8 cellular contexts compared by ENCODE assay signal in genomic region chr14:50736932-50737419, GRCh38.
A peak's percentile ranks its signal among the peaks of the same experiment; 100 is the strongest.
DNase-seq lines count a peak whose midpoint lies in the region; ATAC-seq and TF ChIP-seq lines count a peak whose summit lies in the region.

No MANE protein-coding gene starts in this region.

- DNase-seq in A673 (ENCODE audit: low spot score) (peak; percentile 4), hepatocyte (ENCODE audit: low spot score) (no peak), uterus (no peak), NCI-H2081 treated with DMSO at 0.1 percent for 48 hours (lab: John Stamatoyannopoulos, UW) (no peak)
- DNase-seq in activated naive CD4-positive, alpha-beta T cell treated with anti-CD3 and anti-CD28 coated beads, Interleukin-2, amount 50 U/mL, for 72 hours (ENCODE audit: low spot score in 2 of 2), result peak; percentile 56 to 59
- no peak for DNase-seq in effector CD8-positive, alpha-beta T cell (lab: John Stamatoyannopoulos, UW)

- H3K27ac Mint-ChIP-seq in activated naive CD4-positive, alpha-beta T cell treated with anti-CD3 and anti-CD28 coated beads, Interleukin-2, amount 50 U/mL, for 72 hours, result no peak overlapping the region

- no peaks in the 10 kb centered on the region for H4K20me1 ChIP-seq in hepatocyte (ENCODE audit: insufficient read depth, poor library complexity, severe bottlenecking)

- peaks cover 19% of the 10 kb centered on the region for H3K4me1 ChIP-seq in A673 (ENCODE audit: insufficient read depth, low read length, poor library complexity, severe bottlenecking)
- no peaks in the 10 kb centered on the region for H3K4me1 ChIP-seq in hepatocyte (ENCODE audit: insufficient read depth)
- H3K4me1 ChIP-seq in uterus, result no peaks in the 10 kb centered on the region

- no peaks in the 10 kb centered on the region for H3K9me3 Mint-ChIP-seq in activated naive CD4-positive, alpha-beta T cell treated with anti-CD3 and anti-CD28 coated beads, Interleukin-2, amount 50 U/mL, for 72 hours

- no peaks in the 10 kb centered on the region for H3K79me2 ChIP-seq in hepatocyte

- WGBS in hepatocyte (ENCODE audit: low lambda C conversion rate, missing lambda C conversion rate), result 87% methylated on average over 6 of the region's 6 CpGs

- H3K36me3 Mint-ChIP-seq in activated naive CD4-positive, alpha-beta T cell treated with anti-CD3 and anti-CD28 coated beads, Interleukin-2, amount 50 U/mL, for 72 hours, result peaks cover 5 to 35% of the 10 kb centered on the region in 2 donors

- TF ChIP-seq CTCF in A673 (conservative IDR thresholded peaks at IDR 0.05; ENCODE audit: low read depth, low read length), result no peak
- no peak for TF ChIP-seq CTCF in hepatocyte (IDR thresholded peaks at IDR 0.05; ENCODE audit: poor library complexity)
- no peak for TF ChIP-seq CTCF in uterus (IDR thresholded peaks at IDR 0.05)

- CTCF ChIA-PET in A673 (lab: Charles Lee), result no interaction called here

- intact Hi-C loops in A673 (cut with micrococcal nuclease; ENCODE audit: unreplicated experiment), result no loop called here
- intact Hi-C loops in uterus (cut with DNase I; ENCODE audit: low total_unique reads), result no loop called here

- no peak for TF ChIP-seq POLR2A in uterus (IDR thresholded peaks at IDR 0.05)

- H3K4me2 ChIP-seq in hepatocyte, result no peak overlapping the region

- no peak overlapping the region for H3K4me3 ChIP-seq in A673 (ENCODE audit: low read depth, low read length, poor library complexity, severe bottlenecking)
- H3K4me3 ChIP-seq in hepatocyte, result no peak overlapping the region
- H3K4me3 ChIP-seq in uterus, result no peak overlapping the region

- no peaks in the 10 kb centered on the region for H3K9me2 ChIP-seq in hepatocyte (replicated peaks; ENCODE audit: insufficient read depth)

- H2AFZ ChIP-seq in hepatocyte, result no peak overlapping the region

- ATAC-seq in GM19043 (IDR thresholded peaks at IDR 0.05; ENCODE audit: low read depth, unreplicated experiment) (peak; percentile 87), HG03039 (IDR thresholded peaks at IDR 0.05; ENCODE audit: unreplicated experiment) (peak; percentile 82)
- ATAC-seq in activated naive CD4-positive, alpha-beta T cell treated with anti-CD3 and anti-CD28 coated beads, Interleukin-2, amount 50 U/mL, for 72 hours, result peak; percentile 95 to 98

- no TSS peak for BruUV-seq in A673 (replicated peaks; lab: Mats Ljungman, UMichigan)

- H3K27ac ChIP-seq in A673 (ENCODE audit: low read depth, low read length, poor library complexity, severe bottlenecking) (no peak overlapping the region), hepatocyte (no peak overlapping the region), uterus (no peak overlapping the region)

- H3K9me3 ChIP-seq in A673 (ENCODE audit: low read depth, low read length, poor library complexity, severe bottlenecking) (no peaks in the 10 kb centered on the region), hepatocyte (ENCODE audit: low read depth) (no peaks in the 10 kb centered on the region), uterus (no peaks in the 10 kb centered on the region)

- peaks cover 30% of the 10 kb centered on the region for H3K36me3 ChIP-seq in A673 (ENCODE audit: insufficient read depth, low read length, poor library complexity, severe bottlenecking)
- no peaks in the 10 kb centered on the region for H3K36me3 ChIP-seq in hepatocyte (replicated peaks; ENCODE audit: insufficient read depth, low read depth)
- H3K36me3 ChIP-seq in uterus, result no peaks in the 10 kb centered on the region

- POLR2A ChIA-PET in A673 (lab: Charles Lee; ENCODE audit: low non-redundant PET), result no interaction called here

- H3K27me3 ChIP-seq in A673 (replicated peaks; ENCODE audit: insufficient read depth, low read depth, low read length, poor library complexity) (no peaks in the 10 kb centered on the region), hepatocyte (no peaks in the 10 kb centered on the region), uterus (no peaks in the 10 kb centered on the region)

Comparison
In these comparisons a context has a peak if more than half of its experiments do, and no peak if none do; other contexts are left out.
1. DNase-seq: peak in A673 (single experiment) and activated naive CD4-positive, alpha-beta T cell treated with anti-CD3 and anti-CD28 coated beads, Interleukin-2, amount 50 U/mL, for 72 hours (2 of 2); none in effector CD8-positive, alpha-beta T cell (single experiment), hepatocyte (single experiment), uterus (0 of 2) and NCI-H2081 treated with DMSO at 0.1 percent for 48 hours (single experiment).
2. Peak in every context shown above with its lines, with median percentiles within 50 percentile points of each other: ATAC-seq.